9 cellular contexts compared by ENCODE assay signal in the genomic region with DNA sequence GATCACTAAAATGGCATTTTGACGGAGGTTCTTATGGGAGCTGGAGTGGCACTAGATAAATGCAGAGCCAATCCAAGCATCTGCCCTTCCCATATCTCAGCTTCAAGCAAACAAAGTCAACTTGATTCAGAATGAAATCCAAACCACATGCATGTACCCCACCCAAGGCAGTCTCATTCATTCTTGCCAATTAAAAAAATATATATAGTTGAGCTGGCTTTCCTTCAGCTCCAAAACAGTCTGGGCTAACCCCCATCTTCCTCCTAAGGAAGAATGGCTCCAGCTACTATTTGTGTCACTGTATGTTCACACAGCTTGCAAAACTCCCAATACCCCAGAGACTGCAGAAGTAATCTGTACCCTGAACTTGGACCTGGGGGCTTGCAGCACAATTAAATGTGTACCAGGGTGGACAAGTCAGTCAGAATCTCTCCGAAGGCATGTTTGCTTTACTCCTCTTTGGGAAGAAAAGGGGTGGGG. TPM values are rescaled to one million over a fixed set of nuclear protein-coding genes. Genes with fewer than 3 reads are reported as not detected.
A peak's percentile ranks its signal among the peaks of the same experiment; 100 is the strongest.
DNase-seq lines count a peak whose midpoint lies in the region; ATAC-seq, FAIRE-seq and TF ChIP-seq lines count a peak whose summit lies in the region.
"Had no signal": no experiment of that assay in that cellular context is flagged by ENCODE, and none has a peak within 500 bp of the region (broad histone marks: within the 10 kb centered on the region; RNA-seq: fewer than 3 reads in every experiment).

No MANE protein-coding gene starts in this region.

- intact Hi-C loops in Right ventricle myocardium superior (cut with DNase I) (no loop called here), cardiac septum (cut with DNase I) (no loop called here)

- H3K4me3 ChIP-seq in H1 (ENCODE audit: extremely low read depth in 1 of 4, insufficient read depth in 2 of 4, low read depth in 3 of 4, low read length in 4 of 4) = no peak overlapping the region
- H3K4me3 ChIP-seq in urinary bladder (ENCODE audit: low read depth, low read length) = no peak overlapping the region

- H2BK120ac ChIP-seq in H1 (replicated peaks; ENCODE audit: low read depth, low read length) = no peak overlapping the region

- peak overlapping the region; percentile 63; the same call in 1 of the 2 replicates for H2BK15ac ChIP-seq in H1 (ENCODE audit: low read length)

- H3K4me1 Mint-ChIP-seq in natural killer cell treated with Interleukin-12 subunit alpha and Interleukin-12 subunit beta and Interleukin-15 and Interleukin-18, amount 100 ng/mL, for 72 hours (ENCODE audit: low read depth in 2 of 2) = peaks cover 31 to 37% of the 10 kb centered on the region in 2 donors

- no peak overlapping the region for H2AFZ ChIP-seq in H1 (ENCODE audit: low read length)

- H3K9me3 Mint-ChIP-seq in natural killer cell treated with Interleukin-12 subunit alpha and Interleukin-12 subunit beta and Interleukin-15 and Interleukin-18, amount 100 ng/mL, for 72 hours = no peaks in the 10 kb centered on the region

- H2BK12ac ChIP-seq in H1 (ENCODE audit: low read depth, low read length) = peak overlapping the region; percentile 97; the same call in 1 of the 2 replicates

- FAIRE-seq in H1 (lab: Jason Lieb, UNC) = no peak
- no peak for FAIRE-seq in GM12892 (lab: Jason Lieb, UNC)

- no peak overlapping the region; the same call in 1 of the 2 replicates for H2AK5ac ChIP-seq in H1 (ENCODE audit: low read depth, low read length)

- H3K14ac ChIP-seq in H1 (ENCODE audit: insufficient read length) = no peak overlapping the region

- peaks cover 0 to 24% of the 10 kb centered on the region in 2 experiments; a peak in 2 of 4 replicates for H3K79me2 ChIP-seq in H1 (ENCODE audit: control insufficient read depth in 1 of 2, insufficient read depth in 2 of 2, low read length in 2 of 2)

- no peaks in the 10 kb centered on the region for H3K23me2 ChIP-seq in H1 (ENCODE audit: low read depth, low read length)

- TF ChIP-seq RAD21 in H1 (IDR thresholded peaks at IDR 0.05 in 1 of 2, conservative IDR thresholded peaks at IDR 0.05 in 1 of 2; ENCODE audit: low read depth in 2 of 2, low read length in 2 of 2) = no peak

- no peak for TF ChIP-seq POLR2A in H1 (IDR thresholded peaks at IDR 0.05; ENCODE audit: control extremely low read depth in 1 of 2, low read depth in 2 of 2, low read length in 2 of 2)
- TF ChIP-seq POLR2A in GM12892 (IDR thresholded peaks at IDR 0.05; ENCODE audit: low read depth, low read length) = no peak

- no peak overlapping the region for H3K56ac ChIP-seq in H1 (replicated peaks; ENCODE audit: insufficient read length, low read depth, low read length)

- no peak overlapping the region for H4K5ac ChIP-seq in H1 (ENCODE audit: insufficient read length, low read depth, low read length)

- H3K9ac ChIP-seq in H1 (replicated peaks in 1 of 4; ENCODE audit: extremely low read depth in 1 of 4, low read depth in 3 of 4, low read length in 3 of 4) = no peak overlapping the region

- H3K4ac ChIP-seq in H1 (replicated peaks; ENCODE audit: insufficient read length, low read depth, low read length) = no peak overlapping the region

- H3K27me3 Mint-ChIP-seq in natural killer cell treated with Interleukin-12 subunit alpha and Interleukin-12 subunit beta and Interleukin-15 and Interleukin-18, amount 100 ng/mL, for 72 hours = no peaks in the 10 kb centered on the region

- DNase-seq in Right ventricle myocardium superior (no peak), cardiac septum (ENCODE audit: low spot score) (no peak), H1 (ENCODE audit: low read depth in 1 of 2, low spot score in 2 of 2) (no peak), GM12892 (ENCODE audit: insufficient read length) (no peak), NCI-H1436 treated with DMSO at 0.1 percent for 48 hours (lab: John Stamatoyannopoulos, UW) (no peak)
- no peak for DNase-seq in natural killer cell treated with Interleukin-12 subunit alpha and Interleukin-12 subunit beta and Interleukin-15 and Interleukin-18, amount 100 ng/mL, for 72 hours (ENCODE audit: low spot score)
- DNase-seq: NCI-H146 had no signal

- no peak overlapping the region for H4K8ac ChIP-seq in H1 (ENCODE audit: extremely low read depth, insufficient read depth, low read length)

- CTCF ChIA-PET in H1 (lab: Charles Lee; ENCODE audit: partially characterized antibody) = interaction anchor here (0.9 to 37.8 kb wide), 10 partner anchors 11 to 180 kb away, joined by 3 to 863 read pairs (median 5); no protein-coding TSS in a partner anchor

- peaks cover 0 to 6% of the 10 kb centered on the region in 2 experiments for H4K20me1 ChIP-seq in H1 (replicated peaks in 1 of 2; ENCODE audit: control insufficient read depth in 1 of 2, insufficient read depth in 2 of 2, low read length in 2 of 2)

- peaks cover 4% of the 10 kb centered on the region for H3K36me3 Mint-ChIP-seq in natural killer cell treated with Interleukin-12 subunit alpha and Interleukin-12 subunit beta and Interleukin-15 and Interleukin-18, amount 100 ng/mL, for 72 hours

- POLR2A ChIA-PET in H1 (lab: Charles Lee; ENCODE audit: partially characterized antibody) = interaction anchor here (0.9 to 3.7 kb wide), 6 partner anchors 9 to 143 kb away, joined by 3 to 23 read pairs (median 5); no protein-coding TSS in a partner anchor

- no peak overlapping the region for H3K23ac ChIP-seq in H1 (ENCODE audit: insufficient read length)

- H3K4me1 ChIP-seq in H1 (replicated peaks in 1 of 4; ENCODE audit: control insufficient read depth in 3 of 4, insufficient read depth in 4 of 4, low read length in 3 of 4) (peaks cover 17 to 30% (median 22%) of the 10 kb centered on the region in 4 experiments), urinary bladder (ENCODE audit: insufficient read depth) (no peaks in the 10 kb centered on the region)

- 0 out of 2 replicates have a peak overlapping the region, but pooled peaks have one; percentile 6 for H3K18ac ChIP-seq in H1 (ENCODE audit: extremely low read depth, low read length)

- no peaks in the 10 kb centered on the region for H3K9me3 ChIP-seq in H1 (ENCODE audit: insufficient read depth in 2 of 2, low read depth in 1 of 2, low read length in 1 of 2)

- H4K91ac ChIP-seq in H1 (replicated peaks; ENCODE audit: insufficient read length, low read length) = no peak overlapping the region

- H3K27ac ChIP-seq in H1 (ENCODE audit: low read depth, low read length) = no peak overlapping the region
- peak overlapping the region; percentile 7 for H3K27ac ChIP-seq in urinary bladder (ENCODE audit: low read depth)

- peak overlapping the region; percentile 55; the same call in 1 of the 2 replicates for H2BK20ac ChIP-seq in H1 (ENCODE audit: low read length)

- H3K79me1 ChIP-seq in H1 (ENCODE audit: low read depth, low read length) = peaks cover 10% of the 10 kb centered on the region; the same call in 1 of the 2 replicates

- ATAC-seq in Right ventricle myocardium superior (ENCODE audit: poor library complexity) (peak; percentile 1), GM21367 (IDR thresholded peaks at IDR 0.05; ENCODE audit: unreplicated experiment) (no peak)
- no peak for ATAC-seq in natural killer cell treated with Interleukin-12 subunit alpha and Interleukin-12 subunit beta and Interleukin-15 and Interleukin-18, amount 100 ng/mL, for 72 hours

- H2BK5ac ChIP-seq in H1 (ENCODE audit: low read depth, low read length) = peak overlapping the region; percentile 85

- peak overlapping the region; percentile 48 for H3K4me3 Mint-ChIP-seq in natural killer cell treated with Interleukin-12 subunit alpha and Interleukin-12 subunit beta and Interleukin-15 and Interleukin-18, amount 100 ng/mL, for 72 hours

- H3K36me3 ChIP-seq in H1 (ENCODE audit: control insufficient read depth in 2 of 4, insufficient read depth in 4 of 4, low read length in 3 of 4) (peaks cover 0 to 13% (median 3%) of the 10 kb centered on the region in 4 experiments; a peak in 2 of 8 replicates), urinary bladder (ENCODE audit: insufficient read depth) (no peaks in the 10 kb centered on the region)

- TF ChIP-seq EP300 in H1 (IDR thresholded peaks at IDR 0.05; ENCODE audit: borderline replicate concordance in 1 of 2, low read depth in 2 of 2, low read length in 2 of 2) = no peak

- TF ChIP-seq CTCF in H1 (IDR thresholded peaks at IDR 0.05; ENCODE audit: control extremely low read depth in 1 of 3, insufficient read depth in 1 of 3, low read depth in 1 of 3, low read length in 3 of 3) = no peak

- WGBS in H1 (ENCODE audit: extremely low coverage in 1 of 2, insufficient coverage in 1 of 2, insufficient read length in 1 of 2, insufficient replicate concordance in 2 of 2, low coverage in 1 of 2, low lambda C conversion rate in 2 of 2, missing lambda C conversion rate in 1 of 2), 2 experiments = 91% methylated on average over 2 of the region's 2 CpGs; no CpG with 5 or more reads in 1 of the 2 experiments
- WGBS in urinary bladder = 59% methylated on average over 2 of the region's 2 CpGs

- peak overlapping the region; percentile 5 to 90 for H3K27ac Mint-ChIP-seq in natural killer cell treated with Interleukin-12 subunit alpha and Interleukin-12 subunit beta and Interleukin-15 and Interleukin-18, amount 100 ng/mL, for 72 hours

- peak overlapping the region; percentile 36 to 40; a peak in 2 of 4 replicates for H3K4me2 ChIP-seq in H1 (ENCODE audit: insufficient read depth in 1 of 2, low read depth in 2 of 2, low read length in 2 of 2)

- H3K27me3 ChIP-seq in H1 (replicated peaks in 1 of 4; ENCODE audit: control insufficient read depth in 3 of 4, extremely low read depth in 1 of 4, insufficient read depth in 3 of 4, low read length in 3 of 4) = no peaks in the 10 kb centered on the region

RNA-seq across cellular contexts. Expression of a gene that starts 35.5 kb away (rescaled TPM):
- total RNA-seq in Right ventricle myocardium superior (0.24 TPM), cardiac septum (2.3 TPM), urinary bladder (0.16 TPM)
- 9.4 and 9.9 TPM in 2 replicates for total RNA-seq in H1 (2021; fragmentation: NEBNext Ultra II Directional; extraction: Animal tissue kit (Norgen Biotek cat#: 25700))
- polyA plus RNA-seq in H1 (2011; rRNA removed) (26.5 and 34.9 TPM in 2 replicates), urinary bladder (1.8 TPM)
- 13.5 TPM for polyA plus RNA-seq in H1 (2011; cell fraction: cytosol; rRNA removed)
- 21.1 TPM for polyA plus RNA-seq in H1 (2011; cell fraction: nucleus; rRNA removed)
- 9.0 to 9.9 TPM (median 9.4 TPM) in 4 replicates for polyA plus RNA-seq in H1 (2012, experiment 1 of 2)
- polyA plus RNA-seq in H1 (2012, experiment 2 of 2) = 11.8 TPM
- 27.7 TPM for polyA plus RNA-seq in H1 (2013, experiment 1 of 2)
- 27.2 TPM for polyA plus RNA-seq in H1 (2013, experiment 2 of 2)
- polyA minus RNA-seq in H1 (2011; rRNA and poly(A)+ RNA removed) = 15.8 and 16.7 TPM in 2 replicates
- 7.1 TPM for polyA minus RNA-seq in H1 (2011; cell fraction: cytosol; rRNA and poly(A)+ RNA removed)
- 9.1 TPM for polyA minus RNA-seq in H1 (2011; cell fraction: nucleus; rRNA and poly(A)+ RNA removed)
- total RNA-seq in natural killer cell treated with Interleukin-12 subunit alpha and Interleukin-12 subunit beta and Interleukin-15 and Interleukin-18, amount 100 ng/mL, for 72 hours = 1 to 10 TPM in 1 of 2 donors, under 1 TPM in 1; 0.64 to 1.1 TPM
- polyA plus RNA-seq in GM12892 (2012; ENCODE audit: missing spikeins) = 0.42 TPM

RNA-seq across cellular contexts. Expression of a gene that starts 44.7 kb away (rescaled TPM):
- total RNA-seq in Right ventricle myocardium superior = not detected
- total RNA-seq in cardiac septum = not detected
- 3.3 and 3.8 TPM in 2 replicates for total RNA-seq in H1 (2021; fragmentation: NEBNext Ultra II Directional; extraction: Animal tissue kit (Norgen Biotek cat#: 25700))
- polyA plus RNA-seq in H1 (2011; rRNA removed) = 3.3 and 5.5 TPM in 2 replicates
- 6.5 TPM for polyA plus RNA-seq in H1 (2011; cell fraction: cytosol; rRNA removed)
- polyA plus RNA-seq in H1 (2011; cell fraction: nucleus; rRNA removed) = 26.5 TPM
- 3.0 to 4.1 TPM (median 3.4 TPM) in 4 replicates for polyA plus RNA-seq in H1 (2012, experiment 1 of 2)
- 2.5 TPM for polyA plus RNA-seq in H1 (2012, experiment 2 of 2)
- polyA plus RNA-seq in H1 (2013, experiment 1 of 2) = 1.9 TPM
- 1.7 TPM for polyA plus RNA-seq in H1 (2013, experiment 2 of 2)
- polyA minus RNA-seq in H1 (2011; rRNA and poly(A)+ RNA removed) = 0.63 and 1.5 TPM in 2 replicates
- not detected for polyA minus RNA-seq in H1 (2011; cell fraction: cytosol; rRNA and poly(A)+ RNA removed)
- 3.1 TPM for polyA minus RNA-seq in H1 (2011; cell fraction: nucleus; rRNA and poly(A)+ RNA removed)
- total RNA-seq in natural killer cell treated with Interleukin-12 subunit alpha and Interleukin-12 subunit beta and Interleukin-15 and Interleukin-18, amount 100 ng/mL, for 72 hours = not detected
- total RNA-seq in urinary bladder = not detected
- polyA plus RNA-seq in urinary bladder = 0.06 TPM
- 0.17 TPM for polyA plus RNA-seq in GM12892 (2012; ENCODE audit: missing spikeins)

RNA-seq across cellular contexts. Expression of a gene that starts 53.3 kb away (rescaled TPM):
- total RNA-seq in Right ventricle myocardium superior (15.8 TPM), cardiac septum (32.2 TPM), urinary bladder (not detected)
- 0.30 TPM in 1 of 2 replicates, not detected in the other for total RNA-seq in H1 (2021; fragmentation: NEBNext Ultra II Directional; extraction: Animal tissue kit (Norgen Biotek cat#: 25700))
- polyA plus RNA-seq in H1 (2011; rRNA removed) (0.35 and 0.57 TPM in 2 replicates), urinary bladder (4.5 TPM)
- 0.32 TPM for polyA plus RNA-seq in H1 (2011; cell fraction: cytosol; rRNA removed)
- polyA plus RNA-seq in H1 (2011; cell fraction: nucleus; rRNA removed) = 0.90 TPM
- polyA plus RNA-seq in H1 (2012, experiment 1 of 2) = 0.28 to 0.78 TPM (median 0.40 TPM) in 3 of 4 replicates, not detected in the other
- polyA plus RNA-seq in H1 (2012, experiment 2 of 2) = not detected
- polyA plus RNA-seq in H1 (2013, experiment 1 of 2) = 0.47 TPM
- 0.28 TPM for polyA plus RNA-seq in H1 (2013, experiment 2 of 2)
- polyA minus RNA-seq in H1 (2011; rRNA and poly(A)+ RNA removed) = not detected in 2 replicates
- not detected for polyA minus RNA-seq in H1 (2011; cell fraction: cytosol; rRNA and poly(A)+ RNA removed)
- polyA minus RNA-seq in H1 (2011; cell fraction: nucleus; rRNA and poly(A)+ RNA removed) = not detected
- not detected for total RNA-seq in natural killer cell treated with Interleukin-12 subunit alpha and Interleukin-12 subunit beta and Interleukin-15 and Interleukin-18, amount 100 ng/mL, for 72 hours
- polyA plus RNA-seq in GM12892 (2012; ENCODE audit: missing spikeins) = 0.47 TPM

Comparison
In these comparisons a context has a peak if more than half of its experiments do, and no peak if none do; other contexts are left out.
1. RNA of a gene that starts 53.3 kb away (total RNA-seq): 32.2 TPM in cardiac septum (single experiment) and 15.8 TPM in Right ventricle myocardium superior (single experiment); 0.30 TPM in H1, not detected in urinary bladder (single experiment) and not detected in natural killer cell treated with Interleukin-12 subunit alpha and Interleukin-12 subunit beta and Interleukin-15 and Interleukin-18, amount 100 ng/mL, for 72 hours; every median in the first group is over 10 times any median in the second.